10 cellular contexts compared by ENCODE assay signal in genomic region chr6:41450581-41450980, GRCh38.
"Had no signal": no experiment of that assay in that cellular context is flagged by ENCODE, and none has a peak within 500 bp of the region (broad histone marks: within the 10 kb centered on the region; RNA-seq: fewer than 3 reads in every experiment).

No MANE protein-coding gene starts in this region.

- H3K9me3 ChIP-seq: left lung had no signal

- H3K4me3 Mint-ChIP-seq: activated CD4-positive, alpha-beta memory T cell treated with anti-CD3 and anti-CD28 coated beads, Interleukin-2, amount 10 ng/mL, durations not matched to agents 7 days and 5 days; activated naive CD8-positive, alpha-beta T cell treated with anti-CD3 and anti-CD28 coated beads, Interleukin-2, amount 10 ng/mL, durations not matched to agents 7 days and 5 days had no signal

- H3K27ac Mint-ChIP-seq: activated CD4-positive, alpha-beta memory T cell treated with anti-CD3 and anti-CD28 coated beads, Interleukin-2, amount 10 ng/mL, durations not matched to agents 7 days and 5 days; activated naive CD8-positive, alpha-beta T cell treated with anti-CD3 and anti-CD28 coated beads, Interleukin-2, amount 10 ng/mL, durations not matched to agents 7 days and 5 days had no signal

- H3K4me1 Mint-ChIP-seq: activated CD4-positive, alpha-beta memory T cell treated with anti-CD3 and anti-CD28 coated beads, Interleukin-2, amount 10 ng/mL, durations not matched to agents 7 days and 5 days; activated naive CD8-positive, alpha-beta T cell treated with anti-CD3 and anti-CD28 coated beads, Interleukin-2, amount 10 ng/mL, durations not matched to agents 7 days and 5 days had no signal

- H3K27ac ChIP-seq: left lung had no signal

- H3K36me3 Mint-ChIP-seq: activated naive CD8-positive, alpha-beta T cell treated with anti-CD3 and anti-CD28 coated beads, Interleukin-2, amount 10 ng/mL, durations not matched to agents 7 days and 5 days had no signal

- FAIRE-seq: islet of Langerhans had no signal

- DNase-seq: activated CD4-positive, alpha-beta memory T cell treated with anti-CD3 and anti-CD28 coated beads, Interleukin-2, amount 10 ng/mL, durations not matched to agents 7 days and 5 days; central memory CD4-positive, alpha-beta T cell; effector memory CD4-positive, alpha-beta T cell; left lung; mesenchymal stem cell; stimulated activated CD4-positive, alpha-beta T cell treated with anti-CD3 and anti-CD28 coated beads, Interleukin-2, amount 100 ng/mL, for 48 hours; stimulated activated naive CD4-positive, alpha-beta T cell treated with Interleukin-2 at 50 U/mL for 16 hours; T1000 had no signal

- H3K4me3 ChIP-seq: left lung had no signal

- H3K36me3 ChIP-seq: left lung had no signal

- H3K9me3 Mint-ChIP-seq: activated CD4-positive, alpha-beta memory T cell treated with anti-CD3 and anti-CD28 coated beads, Interleukin-2, amount 10 ng/mL, durations not matched to agents 7 days and 5 days; activated naive CD8-positive, alpha-beta T cell treated with anti-CD3 and anti-CD28 coated beads, Interleukin-2, amount 10 ng/mL, durations not matched to agents 7 days and 5 days had no signal
